31 cellular contexts compared by ENCODE assay signal in the genomic region with DNA sequence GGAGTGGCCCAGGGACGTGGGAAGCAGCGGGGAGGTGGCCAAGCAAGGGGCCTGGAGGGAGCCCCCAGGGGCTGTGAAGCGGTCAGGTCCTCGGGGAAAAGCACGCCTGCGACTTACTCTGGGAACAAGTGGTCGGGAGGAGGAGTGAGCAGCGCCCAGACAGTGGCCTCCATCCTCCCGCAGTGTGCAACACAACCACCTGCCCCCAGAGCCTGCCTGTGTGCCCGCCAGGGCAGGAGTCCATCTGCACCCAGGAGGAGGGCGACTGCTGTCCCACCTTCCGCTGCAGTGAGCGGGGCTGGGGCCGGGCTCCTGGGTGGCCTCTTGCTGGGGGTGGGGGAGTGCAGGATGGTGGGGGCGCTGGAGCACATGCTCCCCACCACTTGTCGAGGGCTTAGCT. TPM values are rescaled to one million over a fixed set of nuclear protein-coding genes. Genes with fewer than 3 reads are reported as not detected.
"Had no signal": no experiment of that assay in that cellular context is flagged by ENCODE, and none has a peak within 500 bp of the region (broad histone marks: within the 10 kb centered on the region; RNA-seq: fewer than 3 reads in every experiment).

No MANE protein-coding gene starts in this region.

- H3K27me3 Mint-ChIP-seq: stimulated activated memory B cell treated with anti-CD40 and anti-IgM and Interleukin-4, amounts not matched to agents 10 μg/mL and 1 μg/mL and 100 μg/mL, for 72 hours; stimulated activated naive B cell treated with anti-CD40 and anti-IgM and Interleukin-4, amounts not matched to agents 10 μg/mL and 1 μg/mL and 100 μg/mL, for 72 hours; stimulated activated naive CD8-positive, alpha-beta T cell treated with anti-CD3 and anti-CD28 coated beads, Interleukin-15, amount 100 ng/mL, for 72 hours; stimulated activated naive CD8-positive, alpha-beta T cell treated with anti-CD3 and anti-CD28 coated beads, Interleukin-15, Interleukin-2, amounts not matched to agents 100 ng/mL and 50 ng/mL, for 24 hours; type B pancreatic cell had no signal

- H3K27me3 ChIP-seq: stomach, suprapubic skin, testis, thyroid gland, tibial nerve, transverse colon, upper lobe of left lung, upper lobe of right lung, uterus, vagina had no signal

- DNase-seq: stimulated activated CD4-positive, alpha-beta T cell treated with anti-CD3 and anti-CD28 coated beads, Interleukin-2, amount 100 ng/mL, for 48 hours; stimulated activated CD4-positive, alpha-beta T cell treated with anti-CD3 and anti-CD28 coated beads, Interleukin-4, amount 100 ng/mL, for 1 hour; stimulated activated CD4-positive, alpha-beta T cell treated with anti-CD3 and anti-CD28 coated beads, Interleukin-4, amount 100 ng/mL, for 24 hours; stimulated activated CD4-positive, alpha-beta T cell treated with anti-CD3 and anti-CD28 coated beads, Interleukin-4, amount 100 ng/mL, for 4 hours; stimulated activated CD8-positive, alpha-beta memory T cell treated with anti-CD3 and anti-CD28 coated beads, Interleukin-4, amount 100 ng/mL, for 48 hours; stimulated activated naive B cell treated with anti-CD40 and anti-IgM and Interleukin-4, amounts not matched to agents 10 μg/mL and 1 μg/mL and 100 μg/mL, for 72 hours; stimulated activated naive CD4-positive, alpha-beta T cell; stimulated activated naive CD4-positive, alpha-beta T cell treated with Interleukin-2 at 50 U/mL for 16 hours; stimulated activated naive CD8-positive, alpha-beta T cell treated with anti-CD3 and anti-CD28 coated beads, Interleukin-15, amount 100 ng/mL, for 72 hours; stimulated activated naive CD8-positive, alpha-beta T cell treated with anti-CD3 and anti-CD28 coated beads, Interleukin-15, Interleukin-2, amounts not matched to agents 100 U/mL and 50 U/mL, for 24 hours; stomach; substantia nigra; testis; thyroid gland; tibial artery; transverse colon; upper lobe of right lung; uterus had no signal

- H3K36me3 Mint-ChIP-seq: stimulated activated effector memory CD8-positive, alpha-beta T cell treated with anti-CD3 and anti-CD28 coated beads, Interleukin-12 subunit alpha, Interleukin-12 subunit beta, amount 100 ng/mL, for 72 hours; stimulated activated memory B cell treated with anti-CD40 and anti-IgM and Interleukin-4, amounts not matched to agents 10 μg/mL and 1 μg/mL and 100 μg/mL, for 72 hours; type B pancreatic cell had no signal

- H3K9me3 Mint-ChIP-seq: stimulated activated effector memory CD8-positive, alpha-beta T cell treated with anti-CD3 and anti-CD28 coated beads, Interleukin-12 subunit alpha, Interleukin-12 subunit beta, amount 100 ng/mL, for 72 hours; stimulated activated memory B cell treated with anti-CD40 and anti-IgM and Interleukin-4, amounts not matched to agents 10 μg/mL and 1 μg/mL and 100 μg/mL, for 72 hours; stimulated activated naive B cell treated with anti-CD40 and anti-IgM and Interleukin-4, amounts not matched to agents 10 μg/mL and 1 μg/mL and 100 μg/mL, for 72 hours; stimulated activated naive CD8-positive, alpha-beta T cell treated with anti-CD3 and anti-CD28 coated beads, Interleukin-15, amount 100 ng/mL, for 72 hours; stimulated activated naive CD8-positive, alpha-beta T cell treated with anti-CD3 and anti-CD28 coated beads, Interleukin-15, Interleukin-2, amounts not matched to agents 100 ng/mL and 50 ng/mL, for 24 hours; type B pancreatic cell had no signal

- H3K27ac ChIP-seq: stomach, suprapubic skin, testis, thoracic aorta, thyroid gland, tibial artery, tibial nerve, transverse colon, upper lobe of left lung, upper lobe of right lung, uterus, vagina had no signal

- ATAC-seq: stimulated activated effector memory CD8-positive, alpha-beta T cell treated with anti-CD3 and anti-CD28 coated beads, Interleukin-12 subunit alpha, Interleukin-12 subunit beta, amount 100 ng/mL, for 72 hours; stimulated activated memory B cell treated with anti-CD40 and anti-IgM and Interleukin-4, amounts not matched to agents 10 μg/mL and 1 μg/mL and 100 μg/mL, for 72 hours; stimulated activated naive B cell treated with anti-CD40 and anti-IgM and Interleukin-4, amounts not matched to agents 10 μg/mL and 1 μg/mL and 100 μg/mL, for 72 hours; stimulated activated naive CD8-positive, alpha-beta T cell treated with anti-CD3 and anti-CD28 coated beads, Interleukin-15, amount 100 ng/mL, for 72 hours; stimulated activated naive CD8-positive, alpha-beta T cell treated with anti-CD3 and anti-CD28 coated beads, Interleukin-15, Interleukin-2, amounts not matched to agents 100 U/mL and 50 U/mL, for 24 hours; upper lobe of right lung had no signal

- H3K4me3 Mint-ChIP-seq: stimulated activated effector memory CD8-positive, alpha-beta T cell treated with anti-CD3 and anti-CD28 coated beads, Interleukin-12 subunit alpha, Interleukin-12 subunit beta, amount 100 ng/mL, for 72 hours; stimulated activated memory B cell treated with anti-CD40 and anti-IgM and Interleukin-4, amounts not matched to agents 10 μg/mL and 1 μg/mL and 100 μg/mL, for 72 hours; stimulated activated naive B cell treated with anti-CD40 and anti-IgM and Interleukin-4, amounts not matched to agents 10 μg/mL and 1 μg/mL and 100 μg/mL, for 72 hours; stimulated activated naive CD8-positive, alpha-beta T cell treated with anti-CD3 and anti-CD28 coated beads, Interleukin-15, amount 100 ng/mL, for 72 hours; stimulated activated naive CD8-positive, alpha-beta T cell treated with anti-CD3 and anti-CD28 coated beads, Interleukin-15, Interleukin-2, amounts not matched to agents 100 ng/mL and 50 ng/mL, for 24 hours; type B pancreatic cell had no signal

- H3K4me3 ChIP-seq: stomach, suprapubic skin, testis, thoracic aorta, thyroid gland, tibial artery, tibial nerve, transverse colon, upper lobe of left lung, upper lobe of right lung, uterus, vagina had no signal

- H3K9me3 ChIP-seq: stomach, suprapubic skin, testis, thoracic aorta, thyroid gland, tibial artery, tibial nerve, transverse colon, upper lobe of left lung, upper lobe of right lung, uterus, vagina had no signal

- H3K36me3 ChIP-seq: stomach, suprapubic skin, thoracic aorta, thyroid gland, tibial artery, tibial nerve, transverse colon, upper lobe of left lung, upper lobe of right lung, uterus, vagina had no signal

- H3K27ac Mint-ChIP-seq: stimulated activated effector memory CD8-positive, alpha-beta T cell treated with anti-CD3 and anti-CD28 coated beads, Interleukin-12 subunit alpha, Interleukin-12 subunit beta, amount 100 ng/mL, for 72 hours; stimulated activated memory B cell treated with anti-CD40 and anti-IgM and Interleukin-4, amounts not matched to agents 10 μg/mL and 1 μg/mL and 100 μg/mL, for 72 hours; stimulated activated naive B cell treated with anti-CD40 and anti-IgM and Interleukin-4, amounts not matched to agents 10 μg/mL and 1 μg/mL and 100 μg/mL, for 72 hours; stimulated activated naive CD8-positive, alpha-beta T cell treated with anti-CD3 and anti-CD28 coated beads, Interleukin-15, amount 100 ng/mL, for 72 hours; stimulated activated naive CD8-positive, alpha-beta T cell treated with anti-CD3 and anti-CD28 coated beads, Interleukin-15, Interleukin-2, amounts not matched to agents 100 ng/mL and 50 ng/mL, for 24 hours; type B pancreatic cell had no signal

RNA-seq across cellular contexts. Expression of a gene that starts 35.0 kb away (rescaled TPM):
- total RNA-seq: subcutaneous adipose tissue, temporal lobe, thoracic aorta, thyroid gland, ureter, urinary bladder had no signal
- polyA plus RNA-seq: urinary bladder had no signal
